Comparison of ENCODE assay signal across 8 cellular contexts in genomic region chr20:46336735-46337134, GRCh38. TPM values are rescaled to one million over a fixed set of nuclear protein-coding genes. Genes with fewer than 3 reads are reported as not detected.
"Had no signal": no experiment of that assay in that cellular context is flagged by ENCODE, and none has a peak within 500 bp of the region (broad histone marks: within the 10 kb centered on the region; RNA-seq: fewer than 3 reads in every experiment).

No MANE protein-coding gene starts in this region.

- H3K27ac Mint-ChIP-seq: GM23338 had no signal

- FAIRE-seq: H1, H54 had no signal

- H3K4me3 Mint-ChIP-seq: GM23338, H9 had no signal

- DNase-seq: H9, HCEC 1CT, IMR-90, KBM-7 had no signal

- H3K9me3 Mint-ChIP-seq: GM23338, H9 had no signal

- H2AFZ ChIP-seq: GM23338 had no signal

- H3K4me2 ChIP-seq: GM23338 had no signal

- H3K4me3 ChIP-seq: GM23338 had no signal

RNA-seq across cellular contexts. Expression of gene CDH22, which starts 28.4 kb away (rescaled TPM):
- total RNA-seq: H9, HT-29, IMR-90 had no signal
